In genomic region chr13:113343692-113343968, GRCh38 we compare ENCODE assay signal across 21 cellular contexts.
"Had no signal": no experiment of that assay in that cellular context is flagged by ENCODE, and none has a peak within 500 bp of the region (broad histone marks: within the 10 kb centered on the region; RNA-seq: fewer than 3 reads in every experiment).

No MANE protein-coding gene starts in this region.

- DNase-seq: IMR-90, Karpas-422, KG1, MG63, NCI-H1092, NCI-H1105 treated with DMSO at 0.1 percent for 48 hours, NCI-H1417 treated with DMSO at 0.1 percent for 48 hours, NCI-H146, NCI-H1694 treated with DMSO at 0.1 percent for 48 hours, NCI-H1930, NCI-H2081, NCI-H2107, NCI-H2227 treated with DMSO at 0.1 percent for 48 hours, NCI-H524, NCI-H526 treated with DMSO at 0.1 percent for 48 hours, NCI-H748 treated with DMSO at 0.1 percent for 48 hours, Right ventricle myocardium superior, RPMI8226, SIG-M5 had no signal

- H3K27me3 ChIP-seq: MG63, SJSA1 had no signal

- H3K27ac ChIP-seq: SJSA1, SK-N-MC had no signal

- H3K9me3 ChIP-seq: MG63, SJSA1 had no signal

- H3K4me3 ChIP-seq: MG63, SJSA1, SK-N-MC had no signal

- H3K36me3 ChIP-seq: MG63, SJSA1 had no signal

- H3K4me1 ChIP-seq: SJSA1 had no signal
